Comparison of ENCODE assay signal across 19 cellular contexts in genomic region chr1:231679109-231679508, GRCh38. TPM values are rescaled to one million over a fixed set of nuclear protein-coding genes. Genes with fewer than 3 reads are reported as not detected.
DNase-seq lines count a peak whose midpoint lies in the region; ATAC-seq and TF ChIP-seq lines count a peak whose summit lies in the region.
"Had no signal": no experiment of that assay in that cellular context is flagged by ENCODE, and none has a peak within 500 bp of the region (broad histone marks: within the 10 kb centered on the region; RNA-seq: fewer than 3 reads in every experiment).

No MANE protein-coding gene starts in this region.

- H3K4me3 ChIP-seq in mesendoderm (ENCODE audit: low read length) = no peak overlapping the region
- no peak overlapping the region for H3K4me3 ChIP-seq in CD8-positive, alpha-beta T cell (ENCODE audit: low read depth, low read length)
- H3K4me3 ChIP-seq: mucosa of descending colon had no signal

- H3K4me2 ChIP-seq in mesendoderm (ENCODE audit: low read length) = no peak overlapping the region

- H3K9ac ChIP-seq in mesendoderm (ENCODE audit: low read length) = no peak overlapping the region

- no peak overlapping the region for H3K23ac ChIP-seq in mesendoderm (ENCODE audit: low read length)

- no peak overlapping the region for H3K4me3 Mint-ChIP-seq in CD8-positive, alpha-beta T cell
- H3K4me3 Mint-ChIP-seq in type B pancreatic cell = no peak overlapping the region
- H3K4me3 Mint-ChIP-seq in activated CD4-positive, alpha-beta memory T cell treated with anti-CD3 and anti-CD28 coated beads for 36 hours = no peak overlapping the region
- H3K4me3 Mint-ChIP-seq: CD14-positive monocyte had no signal

- no peak overlapping the region for H3K27ac ChIP-seq in mesendoderm (ENCODE audit: low read depth, low read length)
- H3K27ac ChIP-seq in CD8-positive, alpha-beta T cell (ENCODE audit: low read depth, low read length) = no peak overlapping the region
- H3K27ac ChIP-seq: 22Rv1, neutrophil had no signal

- H3K36me3 Mint-ChIP-seq in CD8-positive, alpha-beta T cell = peaks cover 7% of the 10 kb centered on the region
- H3K36me3 Mint-ChIP-seq in type B pancreatic cell = no peaks in the 10 kb centered on the region
- peaks cover 2% of the 10 kb centered on the region for H3K36me3 Mint-ChIP-seq in activated CD4-positive, alpha-beta memory T cell treated with anti-CD3 and anti-CD28 coated beads for 36 hours

- no peak overlapping the region for H2AK5ac ChIP-seq in mesendoderm (ENCODE audit: low read length)

- TF ChIP-seq CTCF in CD8-positive, alpha-beta T cell (IDR thresholded peaks at IDR 0.05) = no peak
- TF ChIP-seq CTCF in type B pancreatic cell (conservative IDR thresholded peaks at IDR 0.05) = no peak

- intact Hi-C loops in CD8-positive, alpha-beta T cell (cut with DNase I, micrococcal nuclease) = no loop called here
- intact Hi-C loops in activated CD4-positive, alpha-beta memory T cell treated with anti-CD3 and anti-CD28 coated beads for 36 hours (cut with micrococcal nuclease) = no loop called here

- POLR2A ChIA-PET in CD8-positive, alpha-beta T cell (lab: Charles Lee) = no interaction called here
- POLR2A ChIA-PET in activated CD4-positive, alpha-beta memory T cell treated with anti-CD3 and anti-CD28 coated beads for 36 hours (lab: Charles Lee) = no interaction called here

- H3K9me3 ChIP-seq in CD8-positive, alpha-beta T cell (ENCODE audit: low read length) = no peaks in the 10 kb centered on the region
- H3K9me3 ChIP-seq: mucosa of descending colon, neutrophil had no signal

- no peaks in the 10 kb centered on the region for H3K79me1 ChIP-seq in mesendoderm (ENCODE audit: low read length)

- no CpG with 5 or more reads among the region's 2 CpGs for WGBS in mesendoderm (ENCODE audit: extremely low coverage, insufficient coverage, low lambda C conversion rate)

- H3K4me1 ChIP-seq in mesendoderm (ENCODE audit: control insufficient read depth, low read depth, low read length) = no peaks in the 10 kb centered on the region
- H3K4me1 ChIP-seq in CD8-positive, alpha-beta T cell (ENCODE audit: insufficient read depth, low read length) = peaks cover 14% of the 10 kb centered on the region

- H4K5ac ChIP-seq in mesendoderm (ENCODE audit: low read length) = no peak overlapping the region

- H3K27me3 ChIP-seq in mesendoderm (ENCODE audit: insufficient read depth, low read length, poor library complexity) = no peaks in the 10 kb centered on the region
- no peaks in the 10 kb centered on the region for H3K27me3 ChIP-seq in CD8-positive, alpha-beta T cell (ENCODE audit: insufficient read depth, low read length)
- H3K27me3 ChIP-seq: neutrophil had no signal

- no peak overlapping the region for H2BK5ac ChIP-seq in mesendoderm (ENCODE audit: low read length)

- peak; percentile 12 to 58 (median 20) for DNase-seq in NCI-H1417 (lab: John Stamatoyannopoulos, UW)
- DNase-seq in NCI-H1417 treated with DMSO at 0.1 percent for 48 hours (lab: John Stamatoyannopoulos, UW) = no peak
- peak; percentile 74 for DNase-seq in NCI-H1092 treated with DMSO at 0.1 percent for 48 hours (lab: John Stamatoyannopoulos, UW)
- DNase-seq in NCI-H524 treated with DMSO at 0.1 percent for 48 hours (lab: John Stamatoyannopoulos, UW) = peak; percentile 83
- DNase-seq in mesendoderm = peak; percentile 39
- no peak for DNase-seq in CD8-positive, alpha-beta T cell
- no peak for DNase-seq in type B pancreatic cell (ENCODE audit: extremely low spot score, unreplicated experiment)
- no peak for DNase-seq in activated CD4-positive, alpha-beta memory T cell treated with anti-CD3 and anti-CD28 coated beads for 36 hours
- DNase-seq: activated naive CD4-positive, alpha-beta T cell treated with anti-CD3 and anti-CD28 coated beads, Interleukin-2, amount 50 U/mL, for 16 hours; activated T-cell treated with anti-CD3 and anti-CD28 coated beads for 4 hours; foreskin melanocyte; mucosa of descending colon; NCI-H510A; stimulated activated naive CD4-positive, alpha-beta T cell treated with Interleukin-2 at 50 U/mL for 16 hours; trophoblast cell had no signal

- no peak overlapping the region for H3K18ac ChIP-seq in mesendoderm (ENCODE audit: low read length)

- no peak overlapping the region for H3K27ac Mint-ChIP-seq in CD8-positive, alpha-beta T cell
- no peak overlapping the region for H3K27ac Mint-ChIP-seq in type B pancreatic cell
- no peak overlapping the region for H3K27ac Mint-ChIP-seq in activated CD4-positive, alpha-beta memory T cell treated with anti-CD3 and anti-CD28 coated beads for 36 hours

- no peak for ATAC-seq in CD8-positive, alpha-beta T cell
- ATAC-seq: mucosa of descending colon, Panc1 had no signal

- CTCF ChIA-PET in CD8-positive, alpha-beta T cell (lab: Charles Lee) = no interaction called here
- CTCF ChIA-PET in activated CD4-positive, alpha-beta memory T cell treated with anti-CD3 and anti-CD28 coated beads for 36 hours (lab: Charles Lee) = no interaction called here

- peaks cover 30% of the 10 kb centered on the region for H3K4me1 Mint-ChIP-seq in CD8-positive, alpha-beta T cell (ENCODE audit: low read depth)
- H3K4me1 Mint-ChIP-seq in type B pancreatic cell (ENCODE audit: unreplicated experiment) = peaks cover 6% of the 10 kb centered on the region
- peaks cover 13% of the 10 kb centered on the region for H3K4me1 Mint-ChIP-seq in activated CD4-positive, alpha-beta memory T cell treated with anti-CD3 and anti-CD28 coated beads for 36 hours (ENCODE audit: low read depth)

- no peaks in the 10 kb centered on the region for H3K36me3 ChIP-seq in mesendoderm (ENCODE audit: control insufficient read depth, insufficient read depth, low read length)
- no peaks in the 10 kb centered on the region for H3K36me3 ChIP-seq in CD8-positive, alpha-beta T cell (ENCODE audit: insufficient read depth, low read length)
- H3K36me3 ChIP-seq: neutrophil had no signal

- no peak overlapping the region for H4K8ac ChIP-seq in mesendoderm (ENCODE audit: low read depth, low read length)

- no peaks in the 10 kb centered on the region for H3K9me3 Mint-ChIP-seq in CD8-positive, alpha-beta T cell
- no peaks in the 10 kb centered on the region for H3K9me3 Mint-ChIP-seq in type B pancreatic cell
- no peaks in the 10 kb centered on the region for H3K9me3 Mint-ChIP-seq in activated CD4-positive, alpha-beta memory T cell treated with anti-CD3 and anti-CD28 coated beads for 36 hours
- H3K9me3 Mint-ChIP-seq: CD14-positive monocyte had no signal

- H3K56ac ChIP-seq in mesendoderm (ENCODE audit: low read length) = no peak overlapping the region

- H3K79me2 ChIP-seq in mesendoderm (ENCODE audit: control insufficient read depth, insufficient read depth, low read length) = no peaks in the 10 kb centered on the region

- no peak overlapping the region for H2BK120ac ChIP-seq in mesendoderm (ENCODE audit: low read depth, low read length)

- H2BK15ac ChIP-seq in mesendoderm (replicated peaks; ENCODE audit: low read depth) = no peak overlapping the region

- no peak overlapping the region for H3K4ac ChIP-seq in mesendoderm (ENCODE audit: low read depth, low read length)

- no peaks in the 10 kb centered on the region for H3K27me3 Mint-ChIP-seq in CD8-positive, alpha-beta T cell (ENCODE audit: low read depth)
- no peaks in the 10 kb centered on the region for H3K27me3 Mint-ChIP-seq in type B pancreatic cell
- H3K27me3 Mint-ChIP-seq in activated CD4-positive, alpha-beta memory T cell treated with anti-CD3 and anti-CD28 coated beads for 36 hours = no peaks in the 10 kb centered on the region

RNA-seq across cellular contexts. Expression of gene DISC1, which starts 52.5 kb away (rescaled TPM):
- 1.3 TPM for polyA plus RNA-seq in mesendoderm (2013, experiment 1 of 2)
- 1.2 TPM for polyA plus RNA-seq in mesendoderm (2013, experiment 2 of 2)
- 10 to 100 TPM in 1 of 2 experiments, 1 to 10 TPM in 1; 9.6 to 10.1 TPM for total RNA-seq in CD8-positive, alpha-beta T cell
- 1.2 and 4.7 TPM in 2 replicates for total RNA-seq in type B pancreatic cell (ENCODE audit: low replicate concordance)
- 1 to 10 TPM; 2.8 to 3.9 TPM for total RNA-seq in activated CD4-positive, alpha-beta memory T cell treated with anti-CD3 and anti-CD28 coated beads for 36 hours

Comparison
In these comparisons a context has a peak if more than half of its experiments do, and no peak if none do; other contexts are left out.
1. DNase-seq: peak in NCI-H1417 (3 of 3), NCI-H1092 treated with DMSO at 0.1 percent for 48 hours (single experiment), NCI-H524 treated with DMSO at 0.1 percent for 48 hours (single experiment) and mesendoderm (single experiment); none in NCI-H1417 treated with DMSO at 0.1 percent for 48 hours (single experiment), CD8-positive, alpha-beta T cell (0 of 7), type B pancreatic cell (single experiment) and activated CD4-positive, alpha-beta memory T cell treated with anti-CD3 and anti-CD28 coated beads for 36 hours (single experiment).